In the genomic region with DNA sequence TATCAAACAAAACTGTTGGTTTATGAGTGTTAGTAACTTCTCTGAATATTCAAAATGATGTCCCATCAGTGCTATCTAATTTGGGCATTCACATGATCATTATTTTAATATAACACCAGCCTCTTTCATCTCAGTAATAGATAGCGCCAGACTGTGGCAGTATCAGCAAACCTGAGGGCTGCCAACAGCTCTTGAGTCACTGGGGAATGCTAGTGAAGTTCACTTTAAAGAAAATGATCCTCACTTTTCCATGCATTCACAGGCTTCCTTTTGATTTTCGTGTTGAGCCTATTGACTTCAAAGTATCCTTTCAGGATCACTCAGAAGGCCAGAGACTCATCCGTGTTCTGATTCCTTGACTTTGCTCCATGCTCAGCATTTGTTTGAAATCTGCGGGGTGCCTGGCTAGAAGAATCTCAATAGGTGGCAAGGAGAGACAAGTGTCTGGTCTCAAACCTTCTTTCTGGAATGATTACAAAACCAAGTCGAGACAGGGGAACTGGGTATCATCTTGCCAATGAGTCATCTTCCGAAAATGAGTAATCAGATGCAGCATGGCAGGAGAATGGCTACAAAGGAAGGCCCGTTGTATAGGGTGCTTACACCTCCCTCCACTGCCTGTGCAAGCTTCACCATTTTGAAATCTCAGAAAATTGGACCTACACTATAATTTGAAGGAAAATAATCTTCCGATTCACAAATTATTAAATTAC, we compare ENCODE assay signal across 17 cellular contexts.
DNase-seq lines count a peak whose midpoint lies in the region; ATAC-seq and TF ChIP-seq lines count a peak whose summit lies in the region.
"Had no signal": no experiment of that assay in that cellular context is flagged by ENCODE, and none has a peak within 500 bp of the region (broad histone marks: within the 10 kb centered on the region; RNA-seq: fewer than 3 reads in every experiment).

No MANE protein-coding gene starts in this region.

- no peaks in the 10 kb centered on the region for H3K27me3 Mint-ChIP-seq in MCF 10A (ENCODE audit: insufficient read depth, unreplicated experiment)
- H3K27me3 Mint-ChIP-seq: activated naive CD8-positive, alpha-beta T cell treated with anti-CD3 and anti-CD28 coated beads for 36 hours had no signal

- no peaks in the 10 kb centered on the region for H3K36me3 ChIP-seq in breast epithelium
- H3K36me3 ChIP-seq in smooth muscle cell (ENCODE audit: low read depth) = no peaks in the 10 kb centered on the region
- no peaks in the 10 kb centered on the region for H3K36me3 ChIP-seq in lower lobe of right lung

- H3K79me2 ChIP-seq in smooth muscle cell (ENCODE audit: low read depth) = no peaks in the 10 kb centered on the region

- H3K4me3 Mint-ChIP-seq in MCF 10A (ENCODE audit: unreplicated experiment) = no peak overlapping the region
- H3K4me3 Mint-ChIP-seq: activated naive CD8-positive, alpha-beta T cell treated with anti-CD3 and anti-CD28 coated beads for 36 hours; stimulated activated effector memory CD8-positive, alpha-beta T cell treated with anti-CD3 and anti-CD28 coated beads, Interleukin-12 subunit alpha, Interleukin-12 subunit beta, amount 100 ng/mL, for 72 hours had no signal

- H4K20me1 ChIP-seq in smooth muscle cell (ENCODE audit: low read depth) = no peaks in the 10 kb centered on the region

- no peak overlapping the region for H3K9ac ChIP-seq in smooth muscle cell (ENCODE audit: low read depth)
- H3K9ac ChIP-seq: KMS-11 had no signal

- TF ChIP-seq POLR2A in breast epithelium (IDR thresholded peaks at IDR 0.05) = no peak

- DNase-seq in MCF 10A (ENCODE audit: unreplicated experiment) (peak; percentile 86), breast epithelium (ENCODE audit: low spot score in 2 of 2) (no peak), NOMO-1 treated with DMSO at 0.1 percent for 48 hours (lab: John Stamatoyannopoulos, UW; ENCODE audit: unreplicated experiment) (peak; percentile 19), smooth muscle cell (lab: John Stamatoyannopoulos, UW; ENCODE audit: unreplicated experiment) (no peak), NCI-H2171 (lab: John Stamatoyannopoulos, UW) (no peak), lower lobe of right lung (no peak)
- DNase-seq: activated naive CD8-positive, alpha-beta T cell treated with anti-CD3 and anti-CD28 coated beads for 36 hours; activated T-cell treated with anti-CD3 and anti-CD28 coated beads, Interleukin-2, amount 50 U/mL, for 1 hour; hippocampal formation; left cardiac atrium; NCI-H1694 treated with DMSO at 0.1 percent for 48 hours; posterior cingulate gyrus had no signal

- CTCF ChIA-PET in MCF 10A (lab: Yijun Ruan, JAX) = interaction anchor here (0.6 kb wide), 1 partner anchor 198 kb away, joined by 3 read pairs; no protein-coding TSS in a partner anchor

- intact Hi-C loops in MCF 10A (cut with micrococcal nuclease) = no loop called here
- intact Hi-C loops in breast epithelium (cut with DNase I; ENCODE audit: low total_unique reads) = no loop called here
- intact Hi-C loops in lower lobe of right lung (cut with DNase I) = no loop called here

- H3K4me3 ChIP-seq in breast epithelium = no peak overlapping the region
- no peak overlapping the region for H3K4me3 ChIP-seq in smooth muscle cell
- H3K4me3 ChIP-seq in lower lobe of right lung = no peak overlapping the region
- H3K4me3 ChIP-seq: skin epidermis had no signal

- BruUV-seq in MCF 10A (replicated peaks; lab: Mats Ljungman, UMichigan) = no TSS peak

- no peak overlapping the region for H3K4me2 ChIP-seq in smooth muscle cell
- H3K4me2 ChIP-seq: KMS-11 had no signal

- peak; percentile 67 for ATAC-seq in esophagus mucosa
- ATAC-seq in HG02885 (IDR thresholded peaks at IDR 0.05; ENCODE audit: poor library complexity, unreplicated experiment) = no peak
- no peak for ATAC-seq in lower lobe of right lung
- ATAC-seq: left cardiac atrium; stimulated activated effector memory CD8-positive, alpha-beta T cell treated with anti-CD3 and anti-CD28 coated beads, Interleukin-12 subunit alpha, Interleukin-12 subunit beta, amount 100 ng/mL, for 72 hours had no signal

- H3K4me1 Mint-ChIP-seq in MCF 10A (ENCODE audit: insufficient read depth, unreplicated experiment) = no peaks in the 10 kb centered on the region
- H3K4me1 Mint-ChIP-seq: activated naive CD8-positive, alpha-beta T cell treated with anti-CD3 and anti-CD28 coated beads for 36 hours; stimulated activated effector memory CD8-positive, alpha-beta T cell treated with anti-CD3 and anti-CD28 coated beads, Interleukin-12 subunit alpha, Interleukin-12 subunit beta, amount 100 ng/mL, for 72 hours had no signal

- H3K4me1 ChIP-seq in breast epithelium = no peaks in the 10 kb centered on the region
- H3K4me1 ChIP-seq in smooth muscle cell (ENCODE audit: low read depth) = no peaks in the 10 kb centered on the region
- H3K4me1 ChIP-seq in lower lobe of right lung = peaks cover 5% of the 10 kb centered on the region

- POLR2A ChIA-PET in MCF 10A (lab: Yijun Ruan, JAX) = interaction anchor here (0.6 to 1.3 kb wide), 2 partner anchors 59 to 118 kb away, joined by 3 read pairs; no protein-coding TSS in a partner anchor

- H3F3A ChIP-seq in smooth muscle cell (ENCODE audit: low read depth) = peaks cover 5% of the 10 kb centered on the region

- H3K9me3 ChIP-seq in breast epithelium = no peaks in the 10 kb centered on the region
- H3K9me3 ChIP-seq in smooth muscle cell (replicated peaks; ENCODE audit: low read depth) = no peaks in the 10 kb centered on the region
- no peaks in the 10 kb centered on the region for H3K9me3 ChIP-seq in lower lobe of right lung

- no peaks in the 10 kb centered on the region for H3K36me3 Mint-ChIP-seq in MCF 10A (ENCODE audit: insufficient read depth, unreplicated experiment)
- H3K36me3 Mint-ChIP-seq: activated naive CD8-positive, alpha-beta T cell treated with anti-CD3 and anti-CD28 coated beads for 36 hours; stimulated activated effector memory CD8-positive, alpha-beta T cell treated with anti-CD3 and anti-CD28 coated beads, Interleukin-12 subunit alpha, Interleukin-12 subunit beta, amount 100 ng/mL, for 72 hours had no signal

- no peaks in the 10 kb centered on the region for H3K9me3 Mint-ChIP-seq in MCF 10A (ENCODE audit: unreplicated experiment)
- H3K9me3 Mint-ChIP-seq: stimulated activated effector memory CD8-positive, alpha-beta T cell treated with anti-CD3 and anti-CD28 coated beads, Interleukin-12 subunit alpha, Interleukin-12 subunit beta, amount 100 ng/mL, for 72 hours had no signal

- H2AFZ ChIP-seq in smooth muscle cell (ENCODE audit: low read depth) = no peak overlapping the region

- no peak overlapping the region for H3K27ac Mint-ChIP-seq in MCF 10A (ENCODE audit: low read depth, unreplicated experiment)
- H3K27ac Mint-ChIP-seq: activated naive CD8-positive, alpha-beta T cell treated with anti-CD3 and anti-CD28 coated beads for 36 hours; stimulated activated effector memory CD8-positive, alpha-beta T cell treated with anti-CD3 and anti-CD28 coated beads, Interleukin-12 subunit alpha, Interleukin-12 subunit beta, amount 100 ng/mL, for 72 hours had no signal

- WGBS in smooth muscle cell (ENCODE audit: low lambda C conversion rate) = 58% methylated on average over 8 of the region's 8 CpGs

- H3K27ac ChIP-seq in breast epithelium (no peak overlapping the region), smooth muscle cell (ENCODE audit: low read depth) (no peak overlapping the region), lower lobe of right lung (no peak overlapping the region)
- H3K27ac ChIP-seq: KMS-11, skin epidermis had no signal

- TF ChIP-seq CTCF in MCF 10A (IDR thresholded peaks at IDR 0.05; ENCODE audit: unreplicated experiment) = no peak
- no peak for TF ChIP-seq CTCF in breast epithelium (IDR thresholded peaks at IDR 0.05)
- no peak for TF ChIP-seq CTCF in smooth muscle cell (IDR thresholded peaks at IDR 0.05; ENCODE audit: borderline replicate concordance, insufficient read depth, poor library complexity, severe bottlenecking)
- TF ChIP-seq CTCF in lower lobe of right lung (IDR thresholded peaks at IDR 0.05) = no peak

- H3K27me3 ChIP-seq in breast epithelium (no peaks in the 10 kb centered on the region), smooth muscle cell (ENCODE audit: low read depth) (peaks cover 17% of the 10 kb centered on the region), lower lobe of right lung (ENCODE audit: low read depth) (no peaks in the 10 kb centered on the region)

Comparison
In these comparisons a context has a peak if more than half of its experiments do, and no peak if none do; other contexts are left out.
1. DNase-seq: peak in MCF 10A (single experiment) and NOMO-1 treated with DMSO at 0.1 percent for 48 hours (single experiment); none in breast epithelium (0 of 2), smooth muscle cell (single experiment), NCI-H2171 (single experiment) and lower lobe of right lung (single experiment).